8 cellular contexts compared by ENCODE assay signal in genomic region chr20:4685923-4686221, GRCh38. TPM values are rescaled to one million over a fixed set of nuclear protein-coding genes. Genes with fewer than 3 reads are reported as not detected.
DNase-seq lines count a peak whose midpoint lies in the region; ATAC-seq and TF ChIP-seq lines count a peak whose summit lies in the region.

No MANE protein-coding gene starts in this region.

- peaks cover 6% of the 10 kb centered on the region for H3K27me3 ChIP-seq in iPS-15b (ENCODE audit: control insufficient read depth, insufficient read depth, low read length)

- peaks cover 82% of the 10 kb centered on the region for H3K4me1 Mint-ChIP-seq in HFFc6 (ENCODE audit: low read depth)
- H3K4me1 Mint-ChIP-seq in activated T-helper 17 cell treated with anti-CD3 and anti-CD28 coated beads, Interleukin-2, amount 50 U/mL, for 72 hours, result peaks cover 54% of the 10 kb centered on the region
- peaks cover 51% of the 10 kb centered on the region for H3K4me1 Mint-ChIP-seq in stimulated activated memory B cell treated with anti-CD40 and anti-IgM and Interleukin-4, amounts not matched to agents 10 μg/mL and 1 μg/mL and 100 μg/mL, for 72 hours

- H3K4me3 Mint-ChIP-seq in HFFc6, result peak overlapping the region; percentile 93
- H3K4me3 Mint-ChIP-seq in activated T-helper 17 cell treated with anti-CD3 and anti-CD28 coated beads, Interleukin-2, amount 50 U/mL, for 72 hours, result peak overlapping the region; percentile 93
- H3K4me3 Mint-ChIP-seq in stimulated activated memory B cell treated with anti-CD40 and anti-IgM and Interleukin-4, amounts not matched to agents 10 μg/mL and 1 μg/mL and 100 μg/mL, for 72 hours, result peak overlapping the region; percentile 84

- peaks cover 8% of the 10 kb centered on the region for H3K27me3 Mint-ChIP-seq in HFFc6 (ENCODE audit: insufficient read depth)
- H3K27me3 Mint-ChIP-seq in activated T-helper 17 cell treated with anti-CD3 and anti-CD28 coated beads, Interleukin-2, amount 50 U/mL, for 72 hours, result no peaks in the 10 kb centered on the region
- H3K27me3 Mint-ChIP-seq in stimulated activated memory B cell treated with anti-CD40 and anti-IgM and Interleukin-4, amounts not matched to agents 10 μg/mL and 1 μg/mL and 100 μg/mL, for 72 hours, result no peaks in the 10 kb centered on the region

- peak overlapping the region; percentile 98 for H3K27ac Mint-ChIP-seq in HFFc6
- peak overlapping the region; percentile 97 for H3K27ac Mint-ChIP-seq in activated T-helper 17 cell treated with anti-CD3 and anti-CD28 coated beads, Interleukin-2, amount 50 U/mL, for 72 hours
- peak overlapping the region; percentile 96 for H3K27ac Mint-ChIP-seq in stimulated activated memory B cell treated with anti-CD40 and anti-IgM and Interleukin-4, amounts not matched to agents 10 μg/mL and 1 μg/mL and 100 μg/mL, for 72 hours

- no peak for TF ChIP-seq CTCF in HFFc6 (IDR thresholded peaks at IDR 0.05)

- peak overlapping the region; percentile 56 for H3K4me3 ChIP-seq in iPS-15b (ENCODE audit: low read depth, low read length)

- H3K36me3 ChIP-seq in iPS-15b (ENCODE audit: control insufficient read depth, insufficient read depth, low read length), result no peaks in the 10 kb centered on the region

- ATAC-seq in activated T-helper 17 cell treated with anti-CD3 and anti-CD28 coated beads, Interleukin-2, amount 50 U/mL, for 72 hours (replicated peaks), result no peak
- ATAC-seq in stimulated activated memory B cell treated with anti-CD40 and anti-IgM and Interleukin-4, amounts not matched to agents 10 μg/mL and 1 μg/mL and 100 μg/mL, for 72 hours, result no peak

- no peaks in the 10 kb centered on the region for H3K9me3 ChIP-seq in iPS-15b (ENCODE audit: control insufficient read depth, insufficient read depth, low read length)

- peaks cover 8% of the 10 kb centered on the region for H3K4me1 ChIP-seq in iPS-15b (ENCODE audit: control insufficient read depth, insufficient read depth, low read length)

- H3K36me3 Mint-ChIP-seq in HFFc6 (ENCODE audit: low read depth), result peaks cover 35% of the 10 kb centered on the region
- H3K36me3 Mint-ChIP-seq in activated T-helper 17 cell treated with anti-CD3 and anti-CD28 coated beads, Interleukin-2, amount 50 U/mL, for 72 hours (ENCODE audit: low read depth), result peaks cover 38% of the 10 kb centered on the region
- H3K36me3 Mint-ChIP-seq in stimulated activated memory B cell treated with anti-CD40 and anti-IgM and Interleukin-4, amounts not matched to agents 10 μg/mL and 1 μg/mL and 100 μg/mL, for 72 hours, result peaks cover 3% of the 10 kb centered on the region

- DNase-seq in HFFc6, result no peak
- no peak for DNase-seq in DMS 273 treated with DMSO at 0.1 percent for 48 hours (lab: John Stamatoyannopoulos, UW)
- no peak for DNase-seq in NCI-H524 treated with DMSO at 0.1 percent for 48 hours (lab: John Stamatoyannopoulos, UW)
- no peak for DNase-seq in NOMO-1 treated with DMSO at 0.1 percent for 48 hours (lab: John Stamatoyannopoulos, UW; ENCODE audit: unreplicated experiment)
- no peak for DNase-seq in globus pallidus (ENCODE audit: low spot score)

- H3K9me3 Mint-ChIP-seq in HFFc6, result no peaks in the 10 kb centered on the region
- H3K9me3 Mint-ChIP-seq in activated T-helper 17 cell treated with anti-CD3 and anti-CD28 coated beads, Interleukin-2, amount 50 U/mL, for 72 hours, result no peaks in the 10 kb centered on the region
- no peaks in the 10 kb centered on the region for H3K9me3 Mint-ChIP-seq in stimulated activated memory B cell treated with anti-CD40 and anti-IgM and Interleukin-4, amounts not matched to agents 10 μg/mL and 1 μg/mL and 100 μg/mL, for 72 hours

- peak overlapping the region; percentile 60 for H3K9ac ChIP-seq in iPS-15b (ENCODE audit: low read depth, low read length)

RNA-seq across cellular contexts. Expression of gene PRNP, which starts 0.4 kb away (rescaled TPM):
- 100 to 1,000 TPM; 378 to 900 (median 434) TPM for total RNA-seq in HFFc6 (2021; fragmentation: NEBNext Ultra II Directional; extraction: Animal tissue kit (Norgen Biotek cat#: 25700))
- 10 to 100 TPM; 46.9 to 52.3 TPM for total RNA-seq in activated T-helper 17 cell treated with anti-CD3 and anti-CD28 coated beads, Interleukin-2, amount 50 U/mL, for 72 hours

RNA-seq across cellular contexts. Expression of gene PRND, which starts 35.8 kb away (rescaled TPM):
- total RNA-seq in HFFc6 (2021; fragmentation: NEBNext Ultra II Directional; extraction: Animal tissue kit (Norgen Biotek cat#: 25700)), result under 1 TPM; 0.31 to 0.62 (median 0.49) TPM
- total RNA-seq in activated T-helper 17 cell treated with anti-CD3 and anti-CD28 coated beads, Interleukin-2, amount 50 U/mL, for 72 hours, result not detected

Comparison
In these comparisons a context has a peak if more than half of its experiments do, and no peak if none do; other contexts are left out.
1. RNA of gene PRNP, which starts 0.4 kb away (total RNA-seq): 378 to 900 TPM in HFFc6; 46.9 to 52.3 TPM in activated T-helper 17 cell treated with anti-CD3 and anti-CD28 coated beads, Interleukin-2, amount 50 U/mL, for 72 hours; every median in the first group is over 4 times any median in the second.
2. Peak in every context shown above with its lines, with median percentiles within 50 percentile points of each other: H3K27ac Mint-ChIP-seq and H3K4me3 Mint-ChIP-seq.